ENCODE assay signal across 29 cellular contexts in the genomic region with DNA sequence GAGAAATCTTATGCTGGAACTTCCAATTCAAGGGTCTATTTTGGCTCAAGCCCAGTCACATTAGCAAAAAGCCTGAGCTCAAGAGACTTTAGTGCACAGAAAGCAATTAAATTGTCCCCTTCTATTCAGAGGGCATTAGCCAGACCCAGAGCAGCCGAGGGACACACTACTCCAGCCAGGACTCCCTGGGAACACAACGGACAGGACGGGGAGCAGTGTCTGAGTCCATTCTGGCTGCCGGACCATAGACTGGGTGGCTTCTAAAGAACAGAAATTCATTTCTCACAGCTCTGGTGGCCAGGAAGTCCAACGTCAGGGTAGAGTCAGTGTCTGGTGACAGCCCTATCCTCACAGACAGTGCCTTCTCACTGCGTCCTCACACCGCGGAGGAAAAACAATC.
"Had no signal": no experiment of that assay in that cellular context is flagged by ENCODE, and none has a peak within 500 bp of the region (broad histone marks: within the 10 kb centered on the region; RNA-seq: fewer than 3 reads in every experiment).

No MANE protein-coding gene starts in this region.

- H3K27me3 Mint-ChIP-seq: activated CD4-positive, alpha-beta T cell treated with anti-CD3 and anti-CD28 coated beads for 36 hours; activated naive CD8-positive, alpha-beta T cell treated with anti-CD3 and anti-CD28 coated beads, Interleukin-2, amount 10 ng/mL, durations not matched to agents 7 days and 5 days; brain; naive B cell; progenitor cell of endocrine pancreas had no signal

- H3K9me3 Mint-ChIP-seq: activated naive CD8-positive, alpha-beta T cell treated with anti-CD3 and anti-CD28 coated beads, Interleukin-2, amount 10 ng/mL, durations not matched to agents 7 days and 5 days; activated T-cell treated with anti-CD3 and anti-CD28 coated beads, Interleukin-2, amount 50 U/mL, for 4 hours had no signal

- H3K4me3 ChIP-seq: ascending aorta, cardiac muscle cell, gastroesophageal sphincter, hepatocyte, left ventricle myocardium inferior, lung, ovary, skin epidermis, suprapubic skin, tibial artery, upper lobe of right lung had no signal

- H3K9me3 ChIP-seq: ascending aorta, ovary, suprapubic skin, upper lobe of right lung had no signal

- H3K36me3 ChIP-seq: cardiac muscle cell, ovary had no signal

- DNase-seq: activated CD4-positive, alpha-beta T cell treated with anti-CD3 and anti-CD28 coated beads for 36 hours; activated CD4-positive, alpha-beta T cell treated with anti-CD3 and anti-CD28 coated beads, Interleukin-2, amount 50 U/mL, for 4 hours; activated CD4-positive, CD25-positive, alpha-beta regulatory T cell; activated CD8-positive, alpha-beta memory T cell treated with anti-CD3 and anti-CD28 coated beads, Interleukin-2, amount 50 U/mL, for 4 hours; activated naive CD4-positive, alpha-beta T cell treated with Interleukin-2 at 50 U/mL for 16 hours; activated naive CD8-positive, alpha-beta T cell treated with anti-CD3 and anti-CD28 coated beads, Interleukin-2, amount 10 ng/mL, durations not matched to agents 7 days and 5 days; activated T-cell treated with anti-CD3 and anti-CD28 coated beads, Interleukin-2, amount 50 U/mL, for 4 hours; cortex of kidney; islet precursor cell; left ventricle myocardium inferior; naive B cell; nephron progenitor cell; ovary; stimulated activated CD4-positive, alpha-beta T cell treated with anti-CD3 and anti-CD28 coated beads, Interleukin-12 subunit alpha, Interleukin-12 subunit beta, amount 100 ng/mL, for 4 hours; stimulated activated CD4-positive, alpha-beta T cell treated with anti-CD3 and anti-CD28 coated beads, Interleukin-4, amount 100 ng/mL, for 24 hours; stimulated activated naive CD4-positive, alpha-beta T cell; T-helper 2 cell; tibial artery; upper lobe of right lung had no signal

- H3K27ac ChIP-seq: ascending aorta, cardiac muscle cell, gastroesophageal sphincter, hepatocyte, left ventricle myocardium inferior, ovary, suprapubic skin, tibial artery, upper lobe of right lung had no signal

- H3K4me1 Mint-ChIP-seq: brain, nephron progenitor cell had no signal

- ATAC-seq: activated CD4-positive, alpha-beta T cell treated with anti-CD3 and anti-CD28 coated beads for 36 hours; activated T-cell treated with anti-CD3 and anti-CD28 coated beads, Interleukin-2, amount 50 U/mL, for 4 hours; gastroesophageal sphincter; sciatic nerve; upper lobe of right lung had no signal

- H3K27me3 ChIP-seq: ascending aorta, cardiac muscle cell, gastroesophageal sphincter, hepatocyte, ovary, suprapubic skin, tibial artery, upper lobe of right lung had no signal

- H3K27ac Mint-ChIP-seq: activated naive CD8-positive, alpha-beta T cell treated with anti-CD3 and anti-CD28 coated beads, Interleukin-2, amount 10 ng/mL, durations not matched to agents 7 days and 5 days; brain; nephron progenitor cell; progenitor cell of endocrine pancreas had no signal

- H3K4me3 Mint-ChIP-seq: activated CD4-positive, alpha-beta T cell treated with anti-CD3 and anti-CD28 coated beads for 36 hours; activated naive CD8-positive, alpha-beta T cell treated with anti-CD3 and anti-CD28 coated beads, Interleukin-2, amount 10 ng/mL, durations not matched to agents 7 days and 5 days; activated T-cell treated with anti-CD3 and anti-CD28 coated beads, Interleukin-2, amount 50 U/mL, for 4 hours; brain; nephron progenitor cell had no signal

- H3K4me1 ChIP-seq: ascending aorta, left ventricle myocardium inferior, upper lobe of right lung had no signal
